In the genomic region with DNA sequence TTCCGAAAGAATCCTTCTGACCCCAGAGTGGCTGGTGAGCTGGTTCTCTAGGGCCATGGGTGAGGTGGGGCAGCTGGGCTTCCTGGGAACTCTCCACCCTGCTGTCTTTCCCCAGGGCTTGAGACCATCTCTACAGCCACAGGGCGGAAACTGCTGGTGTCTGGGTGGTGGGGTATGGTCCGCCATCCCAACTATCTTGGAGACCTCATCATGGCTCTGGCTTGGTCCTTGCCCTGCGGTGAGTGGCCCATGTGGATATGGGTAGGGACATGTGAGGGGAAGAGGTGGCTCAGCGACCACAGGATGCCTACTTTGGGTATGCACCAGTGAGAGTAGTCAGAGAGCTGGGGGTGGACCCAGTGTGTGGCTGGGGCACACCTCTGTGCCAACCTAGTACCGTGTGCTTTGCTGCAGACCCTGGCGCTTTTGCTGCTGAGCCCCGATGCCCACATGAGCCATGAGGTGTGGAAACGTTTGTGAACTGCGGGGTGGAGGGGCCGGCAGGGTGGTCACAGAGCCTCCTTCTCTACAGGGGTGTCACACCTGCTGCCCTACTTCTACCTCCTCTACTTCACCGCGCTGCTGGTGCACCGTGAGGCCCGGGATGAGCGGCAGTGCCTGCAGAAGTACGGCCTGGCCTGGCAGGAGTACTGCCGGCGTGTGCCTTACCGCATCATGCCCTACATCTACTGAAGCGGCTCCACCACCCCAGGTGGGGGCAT, we compare ENCODE assay signal across 13 cellular contexts. TPM values are rescaled to one million over a fixed set of nuclear protein-coding genes. Genes with fewer than 3 reads are reported as not detected.
DNase-seq lines count a peak whose midpoint lies in the region; ATAC-seq and TF ChIP-seq lines count a peak whose summit lies in the region.
"Had no signal": no experiment of that assay in that cellular context is flagged by ENCODE, and none has a peak within 500 bp of the region (broad histone marks: within the 10 kb centered on the region; RNA-seq: fewer than 3 reads in every experiment).

No MANE protein-coding gene starts in this region.

- peak overlapping the region in 1 of 2 donors; percentile 82 for H3K9ac ChIP-seq in liver (ENCODE audit: low read depth in 1 of 2, low read length in 2 of 2)

- WGBS in liver = 95% methylated on average over 21 of the region's 21 CpGs
- 88 to 94% (median 93%) methylated on average over 18 to 21 of the region's 21 CpGs for WGBS in stomach, 5 donors

- TF ChIP-seq CTCF in activated B cell treated with CpG ODN at 0.5 μM for 24 hours (IDR thresholded peaks at IDR 0.05) (no peak), liver (IDR thresholded peaks at IDR 0.05; ENCODE audit: low read depth, low read length, missing input control) (no peak), stomach (IDR thresholded peaks at IDR 0.05) (no peak)

- H3K4me1 Mint-ChIP-seq in activated B cell treated with CpG ODN at 0.5 μM for 24 hours = peaks cover 73% of the 10 kb centered on the region

- intact Hi-C loops in activated B cell treated with CpG ODN at 0.5 μM for 24 hours (cut with micrococcal nuclease) = loop anchor here (2.0 kb wide), 1 partner anchor 337 kb away; a partner anchor contains a TSS
- intact Hi-C loops in stomach (cut with DNase I; ENCODE audit: low total_unique reads) = no loop called here

- DNase-seq in activated effector memory CD4-positive, alpha-beta T cell treated with anti-CD3 and anti-CD28 coated beads, Interleukin-2, amount 50 U/mL, for 16 hours = peak; percentile 62
- DNase-seq in activated effector memory CD4-positive, alpha-beta T cell treated with Interleukin-2 at 50 U/mL for 16 hours = no peak
- DNase-seq in activated B cell treated with CpG ODN at 0.5 μM for 24 hours (no peak), stomach (no peak), NCI-H1436 treated with DMSO at 0.1 percent for 48 hours (lab: John Stamatoyannopoulos, UW) (no peak)
- no peak for DNase-seq in activated CD4-positive, CD25-positive, alpha-beta regulatory T cell (lab: John Stamatoyannopoulos, UW)
- DNase-seq: activated CD4-positive, alpha-beta T cell treated with anti-CD3 and anti-CD28 coated beads, Interleukin-2, amount 50 U/mL, for 4 hours; caudate nucleus; left lung; NCI-H1417 treated with DMSO at 0.1 percent for 48 hours; stimulated activated naive CD4-positive, alpha-beta T cell treated with Interleukin-2 at 50 U/mL for 16 hours had no signal

- H3K4me3 Mint-ChIP-seq in activated B cell treated with CpG ODN at 0.5 μM for 24 hours = peak overlapping the region; percentile 87

- H3K27ac Mint-ChIP-seq in activated B cell treated with CpG ODN at 0.5 μM for 24 hours = no peak overlapping the region

- no peaks in the 10 kb centered on the region for H3K9me3 Mint-ChIP-seq in activated B cell treated with CpG ODN at 0.5 μM for 24 hours

- no peak for TF ChIP-seq POLR2A in stomach (IDR thresholded peaks at IDR 0.05)

- H3K4me3 ChIP-seq in liver (ENCODE audit: low read depth in 1 of 3, low read length in 3 of 3) (no peak overlapping the region), stomach (peak overlapping the region in 2 of 4 donors; percentile 87 to 91)

- H3K27me3 ChIP-seq in liver (ENCODE audit: control insufficient read depth in 4 of 4, insufficient read depth in 4 of 4, low read length in 3 of 4) = no peaks in the 10 kb centered on the region
- H3K27me3 ChIP-seq in stomach = peaks cover 0 to 4% (median 0%) of the 10 kb centered on the region in 3 donors

- H3K27me3 Mint-ChIP-seq in activated B cell treated with CpG ODN at 0.5 μM for 24 hours = no peaks in the 10 kb centered on the region

- peak overlapping the region; percentile 89 to 90 for H3K27ac ChIP-seq in liver (ENCODE audit: low read depth in 1 of 2, low read length in 2 of 2)
- peak overlapping the region in 3 of 5 donors; percentile 87 to 93 (median 91) for H3K27ac ChIP-seq in stomach

- TF ChIP-seq RAD21 in liver (IDR thresholded peaks at IDR 0.05) = no peak

- no peak for ATAC-seq in activated B cell treated with CpG ODN at 0.5 μM for 24 hours (ENCODE audit: low read depth)
- no peak for ATAC-seq in HG03196 (IDR thresholded peaks at IDR 0.05; ENCODE audit: unreplicated experiment)
- ATAC-seq: left lung had no signal

- H3K36me3 ChIP-seq in liver (ENCODE audit: control insufficient read depth in 4 of 4, insufficient read depth in 3 of 4, low read depth in 1 of 4, low read length in 3 of 4) (peaks cover 9 to 17% (median 13%) of the 10 kb centered on the region in 4 donors), stomach (peaks cover 17 to 36% (median 34%) of the 10 kb centered on the region in 4 donors)

- POLR2A ChIA-PET in activated B cell treated with CpG ODN at 0.5 μM for 24 hours (lab: Charles Lee) = interaction anchor here (0.6 to 15.3 kb wide), 6 partner anchors 16 to 777 kb away, joined by 3 to 546 read pairs (median 12); a partner anchor contains a TSS

- peaks cover 42% of the 10 kb centered on the region for H3K36me3 Mint-ChIP-seq in activated B cell treated with CpG ODN at 0.5 μM for 24 hours (ENCODE audit: low read depth)

- H3K4me1 ChIP-seq in liver (ENCODE audit: control insufficient read depth in 4 of 4, insufficient read depth in 4 of 4, low read length in 3 of 4) (peaks cover 26 to 81% (median 62%) of the 10 kb centered on the region in 4 donors), stomach (peaks cover 49 to 82% (median 64%) of the 10 kb centered on the region in 4 donors)

- no peak for TF ChIP-seq EP300 in stomach (IDR thresholded peaks at IDR 0.05)

- CTCF ChIA-PET in activated B cell treated with CpG ODN at 0.5 μM for 24 hours (lab: Charles Lee) = interaction anchor here (1.3 to 3.8 kb wide), 3 partner anchors 15 to 268 kb away, joined by 4 to 28 read pairs (median 15); a partner anchor contains a TSS

- H3K9me3 ChIP-seq in liver (ENCODE audit: control insufficient read depth in 4 of 4, low read length in 3 of 4) (no peaks in the 10 kb centered on the region), stomach (no peaks in the 10 kb centered on the region)
- H3K9me3 ChIP-seq: left lung had no signal

TF ChIP-seq in liver, 16 proteins besides CTCF, POLR2A, EP300 and RAD21:
- TF ChIP-seq FOXA1 (IDR thresholded peaks at IDR 0.05) = no peak
- no peak for TF ChIP-seq RXRA (IDR thresholded peaks at IDR 0.05)
- TF ChIP-seq SP1 (IDR thresholded peaks at IDR 0.05) = no peak
- TF ChIP-seq, protein P1, sequence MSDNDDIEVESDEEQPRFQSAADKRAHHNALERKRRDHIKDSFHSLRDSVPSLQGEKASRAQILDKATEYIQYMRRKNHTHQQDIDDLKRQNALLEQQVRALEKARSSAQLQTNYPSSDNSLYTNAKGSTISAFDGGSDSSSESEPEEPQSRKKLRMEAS (IDR thresholded peaks at IDR 0.05) = no peak

RNA-seq across cellular contexts. Expression of a gene that starts 2.0 kb away (rescaled TPM):
- total RNA-seq in activated B cell treated with CpG ODN at 0.5 μM for 24 hours (11.3 and 13.4 TPM in 2 replicates), liver (1 to 10 TPM; 2.2 to 4.9 TPM), stomach (100 to 1,000 TPM in 1 of 5 donors, 10 to 100 TPM in 1, 1 to 10 TPM in 2, not detected in 1; 2.4 to 130 (median 39.9) TPM)
- polyA plus RNA-seq in liver (10 to 100 TPM in 1 of 2 donors, 1 to 10 TPM in 1; 7.4 to 13.9 TPM), stomach (10 to 100 TPM; 18.0 to 20.0 (median 18.9) TPM)

RNA-seq across cellular contexts. Expression of a gene that starts 3.9 kb away (rescaled TPM):
- 24.6 and 25.4 TPM in 2 replicates for total RNA-seq in activated B cell treated with CpG ODN at 0.5 μM for 24 hours
- 100 to 1,000 TPM in 1 of 2 donors, 10 to 100 TPM in 1; 69.4 to 337 TPM for total RNA-seq in liver
- 100 to 1,000 TPM in 1 of 2 donors, 10 to 100 TPM in 1; 39.0 to 109 TPM for polyA plus RNA-seq in liver
- total RNA-seq in stomach = 100 to 1,000 TPM in 1 of 5 donors, 10 to 100 TPM in 3, 1 to 10 TPM in 1; 7.6 to 118 (median 19.6) TPM
- 10 to 100 TPM; 38.6 to 65.2 (median 51.9) TPM for polyA plus RNA-seq in stomach

RNA-seq across cellular contexts. Expression of a gene that starts 6.4 kb away (rescaled TPM):
- total RNA-seq in activated B cell treated with CpG ODN at 0.5 μM for 24 hours (1,416 and 1,501 TPM in 2 replicates), liver (100 to 1,000 TPM; 199 to 332 TPM), stomach (1,000 to 10,000 TPM in 1 of 5 donors, 100 to 1,000 TPM in 4; 456 to 1,872 (median 566) TPM)
- polyA plus RNA-seq in liver (100 to 1,000 TPM; 393 to 535 TPM), stomach (1,000 to 10,000 TPM; 1,111 to 1,352 (median 1,208) TPM)

RNA-seq across cellular contexts. Expression of a gene that starts 6.6 kb away (rescaled TPM):
- total RNA-seq in activated B cell treated with CpG ODN at 0.5 μM for 24 hours = 60.0 and 62.4 TPM in 2 replicates
- 10 to 100 TPM; 31.7 to 39.2 TPM for total RNA-seq in liver
- 10 to 100 TPM; 31.1 to 47.2 TPM for polyA plus RNA-seq in liver
- total RNA-seq in stomach = 10 to 100 TPM; 22.8 to 75.9 (median 33.0) TPM
- 10 to 100 TPM; 36.0 to 69.8 (median 39.9) TPM for polyA plus RNA-seq in stomach

RNA-seq across cellular contexts. Expression of a gene that starts 18.8 kb away (rescaled TPM):
- 232 and 238 TPM in 2 replicates for total RNA-seq in activated B cell treated with CpG ODN at 0.5 μM for 24 hours
- total RNA-seq in liver = 100 to 1,000 TPM in 1 of 2 donors, 10 to 100 TPM in 1; 19.9 to 210 TPM
- 10 to 100 TPM; 41.1 to 72.1 TPM for polyA plus RNA-seq in liver
- total RNA-seq in stomach = 10 to 100 TPM; 20.0 to 75.3 (median 64.9) TPM
- 10 to 100 TPM in 2 of 3 donors, 1 to 10 TPM in 1; 7.2 to 18.5 (median 13.4) TPM for polyA plus RNA-seq in stomach
